14 cellular contexts compared by ENCODE assay signal in genomic region chr22:33492210-33492651, GRCh38.
DNase-seq lines count a peak whose midpoint lies in the region; ATAC-seq and TF ChIP-seq lines count a peak whose summit lies in the region.
"Had no signal": no experiment of that assay in that cellular context is flagged by ENCODE, and none has a peak within 500 bp of the region (broad histone marks: within the 10 kb centered on the region; RNA-seq: fewer than 3 reads in every experiment).

No MANE protein-coding gene starts in this region.

- TF ChIP-seq CTCF in hepatocyte (IDR thresholded peaks at IDR 0.05; ENCODE audit: poor library complexity), result no peak

- peaks cover 4% of the 10 kb centered on the region for H3K9me3 Mint-ChIP-seq in activated CD4-positive, alpha-beta T cell treated with anti-CD3 and anti-CD28 coated beads, Interleukin-2, amount 10 ng/mL, durations not matched to agents 7 days and 5 days

- no peak overlapping the region for H3K18ac ChIP-seq in trophoblast cell (ENCODE audit: low read length)

- H3K79me1 ChIP-seq in trophoblast cell (ENCODE audit: low read length), result no peaks in the 10 kb centered on the region

- H2BK120ac ChIP-seq in trophoblast cell (ENCODE audit: insufficient read depth, low read length, poor library complexity), result no peak overlapping the region

- H4K91ac ChIP-seq in trophoblast cell (ENCODE audit: low read depth, low read length), result no peak overlapping the region

- WGBS in hepatocyte (ENCODE audit: low lambda C conversion rate, missing lambda C conversion rate), result 12% methylated on average over 4 of the region's 4 CpGs
- WGBS in trophoblast cell (ENCODE audit: extremely low coverage, insufficient coverage, insufficient read length), result no CpG with 5 or more reads among the region's 4 CpGs

- H3K4me1 Mint-ChIP-seq in activated CD4-positive, alpha-beta T cell treated with anti-CD3 and anti-CD28 coated beads, Interleukin-2, amount 10 ng/mL, durations not matched to agents 7 days and 5 days, result peaks cover 12% of the 10 kb centered on the region

- H3K23ac ChIP-seq in trophoblast cell (ENCODE audit: low read length), result no peak overlapping the region

- no peaks in the 10 kb centered on the region for H3K9me2 ChIP-seq in hepatocyte (replicated peaks; ENCODE audit: insufficient read depth)

- H3K4me1 ChIP-seq in NT2/D1 (ENCODE audit: insufficient read depth, insufficient read length) (no peaks in the 10 kb centered on the region), hepatocyte (ENCODE audit: insufficient read depth) (peaks cover 15% of the 10 kb centered on the region), trophoblast cell (ENCODE audit: control insufficient read depth in 1 of 2, insufficient read depth in 2 of 2, low read length in 2 of 2) (peaks cover 0 to 2% of the 10 kb centered on the region in 2 experiments)
- H3K4me1 ChIP-seq: A549 had no signal

- H3K4me3 Mint-ChIP-seq in activated CD4-positive, alpha-beta T cell treated with anti-CD3 and anti-CD28 coated beads, Interleukin-2, amount 10 ng/mL, durations not matched to agents 7 days and 5 days, result peak overlapping the region; percentile 57

- CTCF ChIA-PET in activated CD4-positive, alpha-beta T cell treated with anti-CD3 and anti-CD28 coated beads, Interleukin-2, amount 10 ng/mL, durations not matched to agents 7 days and 5 days (lab: Charles Lee), result no interaction called here

- no peak overlapping the region for H3K4ac ChIP-seq in trophoblast cell (ENCODE audit: low read depth, low read length)

- H2BK5ac ChIP-seq in trophoblast cell (ENCODE audit: low read depth, low read length, poor library complexity), result no peak overlapping the region

- H3K27ac ChIP-seq in hepatocyte (peak overlapping the region; percentile 72), trophoblast cell (ENCODE audit: low read depth, low read length) (no peak overlapping the region)
- H3K27ac ChIP-seq: A549, HL-60, thoracic aorta had no signal

- H3K4me3 ChIP-seq in NT2/D1 (ENCODE audit: insufficient read length, low read depth), result no peak overlapping the region
- no peak overlapping the region for H3K4me3 ChIP-seq in hepatocyte
- no peak overlapping the region for H3K4me3 ChIP-seq in trophoblast cell (ENCODE audit: low read depth, low read length)
- H3K4me3 ChIP-seq: A549, thoracic aorta had no signal

- H3K79me2 ChIP-seq in hepatocyte, result no peaks in the 10 kb centered on the region
- H3K79me2 ChIP-seq in trophoblast cell (ENCODE audit: control insufficient read depth, insufficient read depth, low read length, poor library complexity), result no peaks in the 10 kb centered on the region

- peak overlapping the region; percentile 94 for H3K27ac Mint-ChIP-seq in activated CD4-positive, alpha-beta T cell treated with anti-CD3 and anti-CD28 coated beads, Interleukin-2, amount 10 ng/mL, durations not matched to agents 7 days and 5 days

- no peak overlapping the region for H4K12ac ChIP-seq in trophoblast cell (ENCODE audit: low read depth, low read length)

- H2BK12ac ChIP-seq in trophoblast cell (ENCODE audit: low read length), result no peak overlapping the region

- H3K4me2 ChIP-seq in hepatocyte (peak overlapping the region; percentile 67), trophoblast cell (ENCODE audit: low read length) (no peak overlapping the region)
- H3K4me2 ChIP-seq: A549 had no signal

- POLR2A ChIA-PET in activated CD4-positive, alpha-beta T cell treated with anti-CD3 and anti-CD28 coated beads, Interleukin-2, amount 10 ng/mL, durations not matched to agents 7 days and 5 days (lab: Charles Lee), result no interaction called here

- ATAC-seq in HG03521 (IDR thresholded peaks at IDR 0.05; ENCODE audit: unreplicated experiment), result no peak
- ATAC-seq: A549 had no signal

- H3K14ac ChIP-seq in trophoblast cell (ENCODE audit: low read length), result no peak overlapping the region

- H2AK5ac ChIP-seq in trophoblast cell (ENCODE audit: low read length), result no peak overlapping the region

- H3K36me3 Mint-ChIP-seq in activated CD4-positive, alpha-beta T cell treated with anti-CD3 and anti-CD28 coated beads, Interleukin-2, amount 10 ng/mL, durations not matched to agents 7 days and 5 days (ENCODE audit: low read depth), result peaks cover 1% of the 10 kb centered on the region

- H4K20me1 ChIP-seq in hepatocyte (ENCODE audit: insufficient read depth, poor library complexity, severe bottlenecking), result no peaks in the 10 kb centered on the region

- H3K27me3 Mint-ChIP-seq in activated CD4-positive, alpha-beta T cell treated with anti-CD3 and anti-CD28 coated beads, Interleukin-2, amount 10 ng/mL, durations not matched to agents 7 days and 5 days, result no peaks in the 10 kb centered on the region

- no peak overlapping the region for H3K9ac ChIP-seq in NT2/D1 (ENCODE audit: insufficient read length, low read depth)
- no peak overlapping the region for H3K9ac ChIP-seq in trophoblast cell (ENCODE audit: low read length)

- no peaks in the 10 kb centered on the region for H3K27me3 ChIP-seq in NT2/D1 (ENCODE audit: insufficient read depth, insufficient read length)
- no peaks in the 10 kb centered on the region for H3K27me3 ChIP-seq in hepatocyte
- no peaks in the 10 kb centered on the region for H3K27me3 ChIP-seq in trophoblast cell (ENCODE audit: insufficient read depth, low read length)

- DNase-seq in activated CD4-positive, alpha-beta T cell treated with anti-CD3 and anti-CD28 coated beads, Interleukin-2, amount 10 ng/mL, durations not matched to agents 7 days and 5 days, result peak; percentile 28
- DNase-seq in activated CD4-positive, alpha-beta T cell treated with anti-CD3 and anti-CD28 coated beads for 48 hours, result no peak
- DNase-seq in NT2/D1 (ENCODE audit: low read depth, low spot score), result peak; percentile 15
- DNase-seq in hepatocyte (ENCODE audit: low spot score), result peak; percentile 44
- no peak for DNase-seq in trophoblast cell
- DNase-seq in stimulated activated CD4-positive, alpha-beta T cell treated with anti-CD3 and anti-CD28 coated beads, Interleukin-4, amount 100 ng/mL, for 24 hours, result no peak
- DNase-seq in NCI-H1105 treated with DMSO at 0.1 percent for 48 hours (lab: John Stamatoyannopoulos, UW), result no peak
- DNase-seq: activated CD4-positive, alpha-beta T cell treated with anti-CD3 and anti-CD28 coated beads for 1 hour; DND-41; NCI-H748 treated with DMSO at 0.1 percent for 48 hours had no signal

- no peak overlapping the region for H4K8ac ChIP-seq in trophoblast cell (ENCODE audit: low read depth, low read length)

- H2AFZ ChIP-seq in hepatocyte (peak overlapping the region; percentile 13), trophoblast cell (ENCODE audit: insufficient read depth, low read length, poor library complexity) (peak overlapping the region; percentile 45)

- no peaks in the 10 kb centered on the region for H3K9me3 ChIP-seq in NT2/D1 (ENCODE audit: insufficient read depth, low read length)
- no peaks in the 10 kb centered on the region for H3K9me3 ChIP-seq in hepatocyte (ENCODE audit: low read depth)
- no peaks in the 10 kb centered on the region for H3K9me3 ChIP-seq in trophoblast cell (ENCODE audit: insufficient read depth, low read depth, low read length)
- H3K9me3 ChIP-seq: A549, thoracic aorta had no signal

- H3K36me3 ChIP-seq in NT2/D1 (ENCODE audit: insufficient read depth, insufficient read length, low read length) (no peaks in the 10 kb centered on the region), hepatocyte (replicated peaks; ENCODE audit: insufficient read depth, low read depth) (no peaks in the 10 kb centered on the region), trophoblast cell (ENCODE audit: control insufficient read depth in 1 of 2, insufficient read depth in 2 of 2, low read length in 2 of 2) (no peaks in the 10 kb centered on the region)
- H3K36me3 ChIP-seq: thoracic aorta had no signal

Comparison
In these comparisons a context has a peak if more than half of its experiments do, and no peak if none do; other contexts are left out.
1. DNase-seq: peak in activated CD4-positive, alpha-beta T cell treated with anti-CD3 and anti-CD28 coated beads, Interleukin-2, amount 10 ng/mL, durations not matched to agents 7 days and 5 days (single experiment), NT2/D1 (single experiment) and hepatocyte (single experiment); none in activated CD4-positive, alpha-beta T cell treated with anti-CD3 and anti-CD28 coated beads for 48 hours (single experiment), trophoblast cell (0 of 2), stimulated activated CD4-positive, alpha-beta T cell treated with anti-CD3 and anti-CD28 coated beads, Interleukin-4, amount 100 ng/mL, for 24 hours (single experiment) and NCI-H1105 treated with DMSO at 0.1 percent for 48 hours (single experiment).